Comparison of ENCODE assay signal across 14 cellular contexts in genomic region chr6:123986938-123987337, GRCh38.
DNase-seq lines count a peak whose midpoint lies in the region; ATAC-seq, FAIRE-seq and TF ChIP-seq lines count a peak whose summit lies in the region.
"Had no signal": no experiment of that assay in that cellular context is flagged by ENCODE, and none has a peak within 500 bp of the region (broad histone marks: within the 10 kb centered on the region; RNA-seq: fewer than 3 reads in every experiment).

No MANE protein-coding gene starts in this region.

- WGBS in H1 (ENCODE audit: extremely low coverage in 1 of 2, insufficient coverage in 1 of 2, insufficient read length in 1 of 2, insufficient replicate concordance in 2 of 2, low coverage in 1 of 2, low lambda C conversion rate in 2 of 2, missing lambda C conversion rate in 1 of 2), 2 experiments: 96% methylated on average over 4 of the region's 4 CpGs; no CpG with 5 or more reads in 1 of the 2 experiments

- no peak for TF ChIP-seq RAD21 in H1 (IDR thresholded peaks at IDR 0.05 in 1 of 2, conservative IDR thresholded peaks at IDR 0.05 in 1 of 2; ENCODE audit: low read depth in 2 of 2, low read length in 2 of 2)

- no peaks in the 10 kb centered on the region for H3K4me1 Mint-ChIP-seq in activated T-helper 1 cell treated with anti-CD3 and anti-CD28 coated beads, Interleukin-12 subunit alpha, Interleukin-12 subunit beta, Interleukin-2, Interleukin-4 antibody, amounts not matched to agents 30 ng/mL and 10 ng/mL and 1 ng/mL, durations not matched to agents 14 hours and 24 hours and 36 hours (ENCODE audit: low read depth)
- H3K4me1 Mint-ChIP-seq: B cell had no signal

- no peaks in the 10 kb centered on the region for H3K27me3 Mint-ChIP-seq in activated T-helper 1 cell treated with anti-CD3 and anti-CD28 coated beads, Interleukin-12 subunit alpha, Interleukin-12 subunit beta, Interleukin-2, Interleukin-4 antibody, amounts not matched to agents 30 ng/mL and 10 ng/mL and 1 ng/mL, durations not matched to agents 14 hours and 24 hours and 36 hours (ENCODE audit: insufficient read depth)
- H3K27me3 Mint-ChIP-seq: B cell had no signal

- no peaks in the 10 kb centered on the region for H3K9me3 ChIP-seq in H1 (ENCODE audit: insufficient read depth in 2 of 2, low read depth in 1 of 2, low read length in 1 of 2)

- TF ChIP-seq POLR2A in H1 (IDR thresholded peaks at IDR 0.05; ENCODE audit: control extremely low read depth in 1 of 2, low read depth in 2 of 2, low read length in 2 of 2): no peak

- no peak overlapping the region for H4K8ac ChIP-seq in H1 (ENCODE audit: extremely low read depth, insufficient read depth, low read length)

- H3K4me3 Mint-ChIP-seq in activated T-helper 1 cell treated with anti-CD3 and anti-CD28 coated beads, Interleukin-12 subunit alpha, Interleukin-12 subunit beta, Interleukin-2, Interleukin-4 antibody, amounts not matched to agents 30 ng/mL and 10 ng/mL and 1 ng/mL, durations not matched to agents 14 hours and 24 hours and 36 hours: no peak overlapping the region
- H3K4me3 Mint-ChIP-seq: B cell; CD8-positive, alpha-beta T cell; GM23338 had no signal

- no peaks in the 10 kb centered on the region for H3K79me1 ChIP-seq in H1 (ENCODE audit: low read depth, low read length)

- no peaks in the 10 kb centered on the region for H3K36me3 Mint-ChIP-seq in activated T-helper 1 cell treated with anti-CD3 and anti-CD28 coated beads, Interleukin-12 subunit alpha, Interleukin-12 subunit beta, Interleukin-2, Interleukin-4 antibody, amounts not matched to agents 30 ng/mL and 10 ng/mL and 1 ng/mL, durations not matched to agents 14 hours and 24 hours and 36 hours (ENCODE audit: low read depth)
- H3K36me3 Mint-ChIP-seq: CD8-positive, alpha-beta T cell had no signal

- intact Hi-C loops in activated T-helper 1 cell treated with anti-CD3 and anti-CD28 coated beads, Interleukin-12 subunit alpha, Interleukin-12 subunit beta, Interleukin-2, Interleukin-4 antibody, amounts not matched to agents 30 ng/mL and 10 ng/mL and 1 ng/mL, durations not matched to agents 14 hours and 24 hours and 36 hours (cut with micrococcal nuclease): no loop called here

- no peak overlapping the region for H3K23ac ChIP-seq in H1 (ENCODE audit: insufficient read length)

- H3K36me3 ChIP-seq in H1 (ENCODE audit: control insufficient read depth in 2 of 4, insufficient read depth in 4 of 4, low read length in 3 of 4): no peaks in the 10 kb centered on the region

- no peaks in the 10 kb centered on the region for H3K27me3 ChIP-seq in H1 (replicated peaks in 1 of 4; ENCODE audit: control insufficient read depth in 3 of 4, extremely low read depth in 1 of 4, insufficient read depth in 3 of 4, low read length in 3 of 4)

- no peak overlapping the region for H3K4me2 ChIP-seq in H1 (ENCODE audit: insufficient read depth in 1 of 2, low read depth in 2 of 2, low read length in 2 of 2)
- H3K4me2 ChIP-seq: GM23338 had no signal

- no peak for TF ChIP-seq EP300 in H1 (IDR thresholded peaks at IDR 0.05; ENCODE audit: borderline replicate concordance in 1 of 2, low read depth in 2 of 2, low read length in 2 of 2)

- no peaks in the 10 kb centered on the region for H4K20me1 ChIP-seq in H1 (replicated peaks in 1 of 2; ENCODE audit: control insufficient read depth in 1 of 2, insufficient read depth in 2 of 2, low read length in 2 of 2)

- POLR2A ChIA-PET in H1 (lab: Charles Lee; ENCODE audit: partially characterized antibody): no interaction called here

- no peak for FAIRE-seq in H1 (lab: Jason Lieb, UNC)

- DNase-seq in H1 (ENCODE audit: low read depth in 1 of 2, low spot score in 2 of 2) (no peak), activated gamma-delta T cell (lab: John Stamatoyannopoulos, UW) (no peak)
- no peak for DNase-seq in stimulated activated naive CD8-positive, alpha-beta T cell treated with anti-CD3 and anti-CD28 coated beads, Interleukin-15, Interleukin-2, amounts not matched to agents 100 U/mL and 50 U/mL, for 24 hours
- DNase-seq in activated T-helper 1 cell treated with anti-CD3 and anti-CD28 coated beads, Interleukin-12 subunit alpha, Interleukin-12 subunit beta, Interleukin-2, Interleukin-4 antibody, amounts not matched to agents 30 ng/mL and 10 ng/mL and 1 ng/mL, durations not matched to agents 14 hours and 24 hours and 36 hours (ENCODE audit: low spot score): no peak
- DNase-seq: CD8-positive, alpha-beta T cell; GF-D8; NCI-H1417; NCI-H2029; NCI-H510A treated with DMSO at 0.1 percent for 48 hours had no signal

- no peak overlapping the region for H3K56ac ChIP-seq in H1 (replicated peaks; ENCODE audit: insufficient read length, low read depth, low read length)

- no peak overlapping the region for H2AK5ac ChIP-seq in H1 (ENCODE audit: low read depth, low read length)

- no peaks in the 10 kb centered on the region for H3K9me3 Mint-ChIP-seq in activated T-helper 1 cell treated with anti-CD3 and anti-CD28 coated beads, Interleukin-12 subunit alpha, Interleukin-12 subunit beta, Interleukin-2, Interleukin-4 antibody, amounts not matched to agents 30 ng/mL and 10 ng/mL and 1 ng/mL, durations not matched to agents 14 hours and 24 hours and 36 hours
- H3K9me3 Mint-ChIP-seq: GM23338 had no signal

- no peak overlapping the region for H4K91ac ChIP-seq in H1 (replicated peaks; ENCODE audit: insufficient read length, low read length)

- ATAC-seq in GM18870 (IDR thresholded peaks at IDR 0.05; ENCODE audit: unreplicated experiment): peak; percentile 83
- ATAC-seq in GM21786 (IDR thresholded peaks at IDR 0.05; ENCODE audit: unreplicated experiment): peak; percentile 66
- peak; percentile 65 for ATAC-seq in HG03159 (IDR thresholded peaks at IDR 0.05; ENCODE audit: unreplicated experiment)
- ATAC-seq in stimulated activated naive CD8-positive, alpha-beta T cell treated with anti-CD3 and anti-CD28 coated beads, Interleukin-15, Interleukin-2, amounts not matched to agents 100 U/mL and 50 U/mL, for 24 hours: no peak
- ATAC-seq: CD8-positive, alpha-beta T cell; GM23338 had no signal

- no peak overlapping the region for H3K18ac ChIP-seq in H1 (ENCODE audit: extremely low read depth, low read length)

- no peaks in the 10 kb centered on the region for H3K79me2 ChIP-seq in H1 (ENCODE audit: control insufficient read depth in 1 of 2, insufficient read depth in 2 of 2, low read length in 2 of 2)

- no peak overlapping the region for H2BK12ac ChIP-seq in H1 (ENCODE audit: low read depth, low read length)

- H2BK15ac ChIP-seq in H1 (ENCODE audit: low read length): no peak overlapping the region

- no peak overlapping the region for H3K9ac ChIP-seq in H1 (replicated peaks in 1 of 4; ENCODE audit: extremely low read depth in 1 of 4, low read depth in 3 of 4, low read length in 3 of 4)

- H3K27ac ChIP-seq in H1 (ENCODE audit: low read depth, low read length): no peak overlapping the region

- no peak overlapping the region for H3K14ac ChIP-seq in H1 (ENCODE audit: insufficient read length)

- TF ChIP-seq CTCF in H1 (IDR thresholded peaks at IDR 0.05; ENCODE audit: control extremely low read depth in 1 of 3, insufficient read depth in 1 of 3, low read depth in 1 of 3, low read length in 3 of 3): no peak

- no peak overlapping the region for H3K4me3 ChIP-seq in H1 (ENCODE audit: extremely low read depth in 1 of 4, insufficient read depth in 2 of 4, low read depth in 3 of 4, low read length in 4 of 4)
- H3K4me3 ChIP-seq: GM23338 had no signal

- no peak overlapping the region for H3K27ac Mint-ChIP-seq in activated T-helper 1 cell treated with anti-CD3 and anti-CD28 coated beads, Interleukin-12 subunit alpha, Interleukin-12 subunit beta, Interleukin-2, Interleukin-4 antibody, amounts not matched to agents 30 ng/mL and 10 ng/mL and 1 ng/mL, durations not matched to agents 14 hours and 24 hours and 36 hours
- H3K27ac Mint-ChIP-seq: B cell; CD8-positive, alpha-beta T cell; GM23338 had no signal

- no peak overlapping the region for H3K4ac ChIP-seq in H1 (replicated peaks; ENCODE audit: insufficient read length, low read depth, low read length)

- CTCF ChIA-PET in H1 (lab: Charles Lee; ENCODE audit: partially characterized antibody): no interaction called here

- H3K23me2 ChIP-seq in H1 (ENCODE audit: low read depth, low read length): no peaks in the 10 kb centered on the region; the same call in 1 of the 2 replicates

- H3K4me1 ChIP-seq in H1 (replicated peaks in 1 of 4; ENCODE audit: control insufficient read depth in 3 of 4, insufficient read depth in 4 of 4, low read length in 3 of 4): no peaks in the 10 kb centered on the region

- H2BK120ac ChIP-seq in H1 (replicated peaks; ENCODE audit: low read depth, low read length): no peak overlapping the region

- H4K5ac ChIP-seq in H1 (ENCODE audit: insufficient read length, low read depth, low read length): no peak overlapping the region

- H2BK20ac ChIP-seq in H1 (ENCODE audit: low read length): no peak overlapping the region

- H2BK5ac ChIP-seq in H1 (ENCODE audit: low read depth, low read length): no peak overlapping the region

- 0 out of 2 replicates have a peak overlapping the region, but pooled peaks have one; percentile 26 for H2AFZ ChIP-seq in H1 (ENCODE audit: low read length)
- H2AFZ ChIP-seq: GM23338 had no signal

TF ChIP-seq in H1, 55 proteins besides CTCF, POLR2A, EP300 and RAD21 (continues in another document):
- no peak for TF ChIP-seq SIRT6 (IDR thresholded peaks at IDR 0.05; ENCODE audit: low read length)
- TF ChIP-seq GTF2F1 (IDR thresholded peaks at IDR 0.05; ENCODE audit: borderline replicate concordance, low read depth, low read length): no peak
- no peak for TF ChIP-seq KDM1A (IDR thresholded peaks at IDR 0.05; ENCODE audit: borderline replicate concordance, low read length)
- no peak for TF ChIP-seq CREB1 (IDR thresholded peaks at IDR 0.05)
- TF ChIP-seq RFX5 (IDR thresholded peaks at IDR 0.05; ENCODE audit: borderline replicate concordance, low read depth, low read length): no peak
- no peak for TF ChIP-seq BACH1 (IDR thresholded peaks at IDR 0.05; ENCODE audit: low read length)
- TF ChIP-seq SIN3A (conservative IDR thresholded peaks at IDR 0.05 in 1 of 2, IDR thresholded peaks at IDR 0.05 in 1 of 2; ENCODE audit: low read depth in 1 of 2, low read length in 2 of 2): no peak
